In genomic region chr6:129490551-129491245, GRCh38 we compare ENCODE assay signal across 8 cellular contexts.
DNase-seq lines count a peak whose midpoint lies in the region; ATAC-seq and TF ChIP-seq lines count a peak whose summit lies in the region.

No MANE protein-coding gene starts in this region.

- intact Hi-C loops in dendritic cell treated with granulocyte-macrophage colony-stimulating factor and Interleukin-4, amounts not matched to agents 40 ng/mL and 50 ng/mL, for 4 days (cut with micrococcal nuclease): no loop called here

- H3K9me3 Mint-ChIP-seq in dendritic cell treated with granulocyte-macrophage colony-stimulating factor and Interleukin-4, amounts not matched to agents 40 ng/mL and 50 ng/mL, for 4 days: no peaks in the 10 kb centered on the region
- no peaks in the 10 kb centered on the region for H3K9me3 Mint-ChIP-seq in mesothelial cell of epicardium
- H3K9me3 Mint-ChIP-seq in nephron progenitor cell: no peaks in the 10 kb centered on the region

- peaks cover 29% of the 10 kb centered on the region for H3K4me1 Mint-ChIP-seq in dendritic cell treated with granulocyte-macrophage colony-stimulating factor and Interleukin-4, amounts not matched to agents 40 ng/mL and 50 ng/mL, for 4 days (ENCODE audit: low read depth)
- H3K4me1 Mint-ChIP-seq in mesothelial cell of epicardium (peaks cover 24% of the 10 kb centered on the region), nephron progenitor cell (peaks cover 24% of the 10 kb centered on the region)

- peak overlapping the region; percentile 62 for H3K4me3 Mint-ChIP-seq in dendritic cell treated with granulocyte-macrophage colony-stimulating factor and Interleukin-4, amounts not matched to agents 40 ng/mL and 50 ng/mL, for 4 days
- H3K4me3 Mint-ChIP-seq in mesothelial cell of epicardium (no peak overlapping the region), nephron progenitor cell (no peak overlapping the region)

- H3K27ac Mint-ChIP-seq in dendritic cell treated with granulocyte-macrophage colony-stimulating factor and Interleukin-4, amounts not matched to agents 40 ng/mL and 50 ng/mL, for 4 days: peak overlapping the region; percentile 96
- H3K27ac Mint-ChIP-seq in mesothelial cell of epicardium: peak overlapping the region; percentile 87
- no peak overlapping the region for H3K27ac Mint-ChIP-seq in nephron progenitor cell

- no peaks in the 10 kb centered on the region for H3K27me3 Mint-ChIP-seq in dendritic cell treated with granulocyte-macrophage colony-stimulating factor and Interleukin-4, amounts not matched to agents 40 ng/mL and 50 ng/mL, for 4 days
- H3K27me3 Mint-ChIP-seq in mesothelial cell of epicardium (ENCODE audit: low read depth): peaks cover 3% of the 10 kb centered on the region
- peaks cover 5% of the 10 kb centered on the region for H3K27me3 Mint-ChIP-seq in nephron progenitor cell (ENCODE audit: low read depth, poor library complexity)

- peaks cover 13% of the 10 kb centered on the region for H3K36me3 Mint-ChIP-seq in dendritic cell treated with granulocyte-macrophage colony-stimulating factor and Interleukin-4, amounts not matched to agents 40 ng/mL and 50 ng/mL, for 4 days (ENCODE audit: low read depth)
- peaks cover 11% of the 10 kb centered on the region for H3K36me3 Mint-ChIP-seq in mesothelial cell of epicardium
- H3K36me3 Mint-ChIP-seq in nephron progenitor cell (ENCODE audit: low read depth): no peaks in the 10 kb centered on the region

- TF ChIP-seq CTCF in mesothelial cell of epicardium (IDR thresholded peaks at IDR 0.05; ENCODE audit: unreplicated experiment) (no peak), nephron progenitor cell (IDR thresholded peaks at IDR 0.05) (no peak)

- ATAC-seq in GM21723 (IDR thresholded peaks at IDR 0.05; ENCODE audit: unreplicated experiment): peak; percentile 93

- DNase-seq in EL: peak; percentile 96
- peak; percentile 77 for DNase-seq in KG1 (lab: John Stamatoyannopoulos, UW)
- DNase-seq in activated CD4-positive, alpha-beta T cell treated with anti-CD3 and anti-CD28 coated beads for 1 hour: peak; percentile 48
- no peak for DNase-seq in mesothelial cell of epicardium (ENCODE audit: low spot score in 2 of 2, unreplicated experiment in 2 of 2)
- DNase-seq in stimulated activated naive CD4-positive, alpha-beta T cell (lab: John Stamatoyannopoulos, UW): peak; percentile 15 to 73 (median 51)
- DNase-seq in nephron progenitor cell: no peak

Comparison
In these comparisons a context has a peak if more than half of its experiments do, and no peak if none do; other contexts are left out.
1. DNase-seq: peak in EL (single experiment), KG1 (single experiment), activated CD4-positive, alpha-beta T cell treated with anti-CD3 and anti-CD28 coated beads for 1 hour (single experiment) and stimulated activated naive CD4-positive, alpha-beta T cell (6 of 6); none in mesothelial cell of epicardium (0 of 2) and nephron progenitor cell (single experiment).